Comparison of ENCODE assay signal across 14 cellular contexts in the genomic region with DNA sequence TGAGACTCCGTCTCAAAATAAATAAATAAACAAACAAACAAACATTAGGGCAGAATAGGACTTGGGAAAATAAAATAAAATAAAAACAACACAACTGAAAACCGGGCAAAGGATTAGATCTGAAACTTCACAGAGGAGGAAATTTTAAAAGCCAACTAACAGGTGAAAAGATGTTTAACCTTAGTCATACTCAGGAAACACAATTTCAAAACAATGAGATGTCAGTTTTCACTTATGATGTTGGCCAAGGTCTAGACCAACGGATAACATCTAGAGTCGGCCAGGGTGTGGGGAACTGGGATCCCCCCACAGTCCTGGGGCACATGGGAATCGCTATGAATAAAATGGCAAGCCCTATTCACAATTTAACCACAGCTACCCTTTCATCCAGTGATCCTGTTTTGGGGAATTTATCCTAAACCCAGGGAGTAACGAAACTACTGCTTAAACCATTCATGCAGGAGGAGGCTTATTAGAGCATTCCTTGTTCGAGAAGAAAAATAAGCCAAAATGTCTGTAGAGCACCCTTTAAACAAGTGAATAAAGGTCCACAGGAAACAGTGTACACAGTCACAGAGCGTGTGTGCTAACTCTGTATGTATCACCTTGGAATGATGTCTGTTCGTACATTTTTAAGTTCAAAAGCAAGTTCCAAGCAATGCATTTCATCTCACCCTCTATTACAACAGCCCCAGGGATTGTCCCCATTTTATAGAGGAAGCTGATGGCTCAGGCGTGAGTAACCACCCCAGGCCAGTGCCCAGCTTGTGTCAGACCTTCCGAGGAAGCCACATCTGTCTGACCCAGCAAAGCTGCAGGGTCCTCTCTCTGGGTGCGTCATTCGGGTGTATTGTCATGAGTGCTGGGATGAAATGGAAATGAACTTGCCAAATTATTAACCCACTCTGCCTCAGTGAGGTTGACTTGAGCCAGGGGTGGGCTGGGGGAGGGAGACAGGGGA. TPM values are rescaled to one million over a fixed set of nuclear protein-coding genes. Genes with fewer than 3 reads are reported as not detected.
DNase-seq lines count a peak whose midpoint lies in the region; ATAC-seq, FAIRE-seq and TF ChIP-seq lines count a peak whose summit lies in the region.
"Had no signal": no experiment of that assay in that cellular context is flagged by ENCODE, and none has a peak within 500 bp of the region (broad histone marks: within the 10 kb centered on the region; RNA-seq: fewer than 3 reads in every experiment).

No MANE protein-coding gene starts in this region.

- CTCF ChIA-PET in K562 (lab: Yijun Ruan, JAX; ENCODE audit: low intra/inter-chr PET ratio) = no interaction called here

- H3K27me3 ChIP-seq in left ventricle myocardium inferior (ENCODE audit: low read depth) = peaks cover 47% of the 10 kb centered on the region
- no peaks in the 10 kb centered on the region for H3K27me3 ChIP-seq in K562 (ENCODE audit: control insufficient read depth in 2 of 2, insufficient read depth in 2 of 2, low read length in 2 of 2)
- no peaks in the 10 kb centered on the region for H3K27me3 ChIP-seq in keratinocyte (ENCODE audit: control insufficient read depth, extremely low read depth, insufficient read depth, low read length)
- no peaks in the 10 kb centered on the region for H3K27me3 ChIP-seq in testis

- no peaks in the 10 kb centered on the region for H4K20me1 ChIP-seq in K562 (replicated peaks; ENCODE audit: control insufficient read depth, insufficient read depth, low read length)
- H4K20me1 ChIP-seq in keratinocyte (ENCODE audit: control insufficient read depth, extremely low read depth, insufficient read depth, low read length) = no peaks in the 10 kb centered on the region

- TF ChIP-seq RAD21 in K562 (CRISPR knock-in tag; conservative IDR thresholded peaks at IDR 0.05 in 1 of 2, IDR thresholded peaks at IDR 0.05 in 1 of 2) = no peak

- H3K9ac ChIP-seq in K562 (ENCODE audit: insufficient read depth in 1 of 2, low read depth in 2 of 2, low read length in 2 of 2) (no peak overlapping the region; a peak in 1 of 4 replicates), keratinocyte (ENCODE audit: control insufficient read depth, extremely low read depth, insufficient read depth, low read length) (no peak overlapping the region)

- peak overlapping the region; percentile 83 for H2AFZ ChIP-seq in K562 (ENCODE audit: low read depth, low read length)
- peak overlapping the region; percentile 53 for H2AFZ ChIP-seq in keratinocyte (ENCODE audit: control insufficient read depth, low read length)

- no peak for TF ChIP-seq CTCF in left ventricle myocardium inferior (IDR thresholded peaks at IDR 0.05; ENCODE audit: borderline replicate concordance)
- no peak for TF ChIP-seq CTCF in K562 (IDR thresholded peaks at IDR 0.05 in 2 of 3, conservative IDR thresholded peaks at IDR 0.05 in 1 of 3; ENCODE audit: insufficient read depth in 2 of 3, low read depth in 1 of 3, low read length in 3 of 3)
- no peak for TF ChIP-seq CTCF in keratinocyte (optimal IDR thresholded peaks at IDR 0.05 in 1 of 3, IDR thresholded peaks at IDR 0.05 in 1 of 3, conservative IDR thresholded peaks at IDR 0.05 in 1 of 3; ENCODE audit: extremely low read depth in 1 of 3, insufficient read depth in 2 of 3, low read length in 3 of 3)
- TF ChIP-seq CTCF in GM20000 (IDR thresholded peaks at IDR 0.05; ENCODE audit: extremely low read depth, missing control alignments) = no peak
- no peak for TF ChIP-seq CTCF in testis (IDR thresholded peaks at IDR 0.05)

- no peaks in the 10 kb centered on the region for H3K36me3 ChIP-seq in left ventricle myocardium inferior
- H3K36me3 ChIP-seq in K562 (ENCODE audit: control insufficient read depth, insufficient read depth, low read length) = no peaks in the 10 kb centered on the region
- no peaks in the 10 kb centered on the region for H3K36me3 ChIP-seq in keratinocyte (ENCODE audit: control insufficient read depth in 2 of 2, extremely low read depth in 1 of 2, insufficient read depth in 2 of 2, low read length in 2 of 2)
- H3K36me3 ChIP-seq in testis (ENCODE audit: low read depth, missing control alignments) = no peaks in the 10 kb centered on the region

- H3K9me1 ChIP-seq in K562 (ENCODE audit: control insufficient read depth, insufficient read depth, low read length) = no peaks in the 10 kb centered on the region
- H3K9me1 ChIP-seq in keratinocyte (ENCODE audit: control insufficient read depth, extremely low read depth, insufficient read depth, low read length) = no peaks in the 10 kb centered on the region

- dilution Hi-C loops in keratinocyte (cut with MboI; ENCODE audit: extremely low pct_ligation_motif_present, low sequenced_read_pairs) = no loop called here

- no peak for DNase-seq in Right ventricle myocardium inferior (ENCODE audit: missing footprints)
- DNase-seq in left ventricle myocardium inferior = no peak
- DNase-seq in K562 (ENCODE audit: extremely low read depth in 1 of 4, low spot score in 3 of 4) = peak in 1 of 4 experiments; percentile 40
- DNase-seq in keratinocyte (ENCODE audit: low read depth, low spot score) = peak; percentile 60
- DNase-seq in NCI-H2227 treated with DMSO at 0.1 percent for 48 hours (lab: John Stamatoyannopoulos, UW) = no peak
- no peak for DNase-seq in GM20000 (ENCODE audit: low spot score)
- no peak for DNase-seq in testis
- no peak for DNase-seq in activated CD4-positive, alpha-beta T cell treated with anti-CD3 and anti-CD28 coated beads for 4 hours
- DNase-seq: activated naive CD8-positive, alpha-beta T cell treated with anti-CD3 and anti-CD28 coated beads for 36 hours; NCI-H2029 treated with DMSO at 0.1 percent for 48 hours; SIG-M5 had no signal

- no peak for TF ChIP-seq POLR2A in K562 (conservative IDR thresholded peaks at IDR 0.05)
- no peak for TF ChIP-seq POLR2A in testis (IDR thresholded peaks at IDR 0.05)

- no peak overlapping the region for H3K27ac ChIP-seq in left ventricle myocardium inferior (replicated peaks)
- H3K27ac ChIP-seq in K562 (ENCODE audit: extremely low read depth, low read depth, low read length) = peak overlapping the region; percentile 58; the same call in 2 of the 3 replicates
- peak overlapping the region; percentile 32 for H3K27ac ChIP-seq in keratinocyte (ENCODE audit: control insufficient read depth, insufficient read depth, low read length)
- no peak overlapping the region for H3K27ac ChIP-seq in testis
- H3K27ac ChIP-seq: psoas muscle had no signal

- in situ Hi-C loops in K562 (cut with MboI) = no loop called here

- FAIRE-seq in K562 (lab: Jason Lieb, UNC) (no peak), keratinocyte (lab: Jason Lieb, UNC) (peak; percentile 81)
- FAIRE-seq: G401.6, islet of Langerhans had no signal

- POLR2A ChIA-PET in K562 (lab: Yijun Ruan, JAX) = interaction anchor here (0.6 kb wide), 1 partner anchor 580 kb away, joined by 3 read pairs; no protein-coding TSS in a partner anchor

- no peaks in the 10 kb centered on the region for H3K79me2 ChIP-seq in K562 (ENCODE audit: control insufficient read depth, insufficient read depth, low read length)
- no peaks in the 10 kb centered on the region for H3K79me2 ChIP-seq in keratinocyte (ENCODE audit: control insufficient read depth, insufficient read depth, low read length)

- 0 out of 2 replicates have a peak, but pooled peaks have one; percentile 6 for TF ChIP-seq EP300 in K562 (IDR thresholded peaks at IDR 0.05; ENCODE audit: low read length)

- H3K4me2 ChIP-seq in K562 (ENCODE audit: insufficient read depth, low read length) (peak overlapping the region; percentile 32), keratinocyte (ENCODE audit: control insufficient read depth, extremely low read depth, insufficient read depth, low read depth, low read length) (peak overlapping the region; percentile 46)

- H3K9me3 ChIP-seq in left ventricle myocardium inferior (replicated peaks) (peaks cover under 1% of the 10 kb centered on the region), K562 (replicated peaks; ENCODE audit: control insufficient read depth, insufficient read depth, low read depth, low read length) (no peaks in the 10 kb centered on the region), keratinocyte (ENCODE audit: control insufficient read depth, low read depth, low read length) (no peaks in the 10 kb centered on the region), testis (no peaks in the 10 kb centered on the region)
- H3K9me3 ChIP-seq: psoas muscle had no signal

- WGBS in K562 (ENCODE audit: insufficient coverage, low coverage, missing lambda C conversion rate) = 27% methylated on average over 13 of the region's 13 CpGs
- WGBS in testis, 2 donors = 71 to 77% methylated on average over 13 of the region's 13 CpGs

- ATAC-seq in Right ventricle myocardium inferior (peak; percentile 40), K562 (peak; percentile 66)

- intact Hi-C loops in Right ventricle myocardium inferior (cut with DNase I) (no loop called here), left ventricle myocardium inferior (cut with micrococcal nuclease) (no loop called here), K562 (cut with micrococcal nuclease) (loop anchor here (5.0 kb wide), 1 partner anchor 59 kb away; no protein-coding TSS in a partner anchor), testis (cut with DNase I; ENCODE audit: low total_unique reads) (no loop called here)

- no peak overlapping the region for H3K4me3 ChIP-seq in left ventricle myocardium inferior
- no peak overlapping the region for H3K4me3 ChIP-seq in K562
- peak overlapping the region in 1 of 3 experiments; percentile 3 for H3K4me3 ChIP-seq in keratinocyte (ENCODE audit: control insufficient read depth in 2 of 3, extremely low read depth in 1 of 3, insufficient read depth in 2 of 3, low read depth in 1 of 3, low read length in 3 of 3)
- no peak overlapping the region for H3K4me3 ChIP-seq in testis
- H3K4me3 ChIP-seq: psoas muscle had no signal

- BruUV-seq in K562 (replicated peaks; lab: Mats Ljungman, UMichigan) = no TSS peak

- H3K4me1 ChIP-seq in left ventricle myocardium inferior (no peaks in the 10 kb centered on the region), K562 (replicated peaks in 1 of 2; ENCODE audit: control insufficient read depth in 2 of 2, insufficient read depth in 2 of 2, low read length in 2 of 2) (peaks cover 3 to 9% of the 10 kb centered on the region in 2 experiments; a peak in 2 of 5 replicates), keratinocyte (ENCODE audit: control insufficient read depth, extremely low read depth, insufficient read depth, low read length) (peaks cover 34% of the 10 kb centered on the region), testis (no peaks in the 10 kb centered on the region)
- H3K4me1 ChIP-seq: psoas muscle had no signal

RNA-seq across cellular contexts. Expression of gene ANPEP, which starts 6.3 kb away (rescaled TPM):
- total RNA-seq in Right ventricle myocardium inferior (9.4 TPM), left ventricle myocardium inferior (8.9 TPM), K562 (2014; rRNA removed) (1.0 and 1.8 TPM in 2 replicates), K562 (2014; rRNA removed; fragmentation: Illumina TruSeq; extraction: Trizol) (1.1 and 1.3 TPM in 2 replicates), K562 (2015; rRNA removed; fragmentation: Illumina TruSeq; extraction: Trizol) (2.5 and 2.6 TPM in 2 replicates), K562 (2021) (4.8 and 5.7 TPM in 2 replicates), testis (10 to 100 TPM in 1 of 2 donors, 1 to 10 TPM in 1; 5.0 to 11.1 TPM)
- total RNA-seq in K562 (2011; cell fraction: chromatin; rRNA removed; ENCODE audit: low replicate concordance) = 2.9 and 3.1 TPM in 2 replicates
- total RNA-seq in K562 (2011; cell fraction: nucleolus; rRNA removed) = 1.2 and 1.8 TPM in 2 replicates
- 1.5 and 2.5 TPM in 2 replicates for total RNA-seq in K562 (2011; cell fraction: nucleoplasm; rRNA removed)
- polyA plus RNA-seq in K562 (2011; rRNA removed) (0.43 and 2.0 TPM in 2 replicates), K562 (2014; fragmentation: Illumina TruSeq; extraction: Trizol) (4.0 and 4.2 TPM in 2 replicates), K562 (2014; fragmentation: Nextera tagmentation; extraction: Ambion mirVana) (under 1 TPM; 0.23 to 0.27 TPM), K562 (2014; rRNA removed) (4.7 and 8.9 TPM in 2 replicates), keratinocyte (0.59 to 5.2 TPM (median 1.00 TPM) in 3 replicates), testis (ENCODE audit: insufficient read depth, low read depth, low replicate concordance) (12.9 TPM)
- 0.63 and 1.5 TPM in 2 replicates for polyA plus RNA-seq in K562 (2011; cell fraction: cytosol; rRNA removed)
- 3.6 and 6.0 TPM in 2 replicates for polyA plus RNA-seq in K562 (2011; cell fraction: nucleus; rRNA removed)
- 6.6 and 17.5 TPM in 2 replicates for polyA plus RNA-seq in K562 (2012)
- 0.30 and 0.67 TPM in 2 replicates for polyA minus RNA-seq in K562 (2011; rRNA and poly(A)+ RNA removed)
- polyA minus RNA-seq in K562 (2011; cell fraction: cytosol; rRNA and poly(A)+ RNA removed) = 0.95 and 3.6 TPM in 2 replicates
- 0.67 and 0.78 TPM in 2 replicates for polyA minus RNA-seq in K562 (2011; cell fraction: nucleus; rRNA and poly(A)+ RNA removed)
- polyA plus RNA-seq in keratinocyte (2011; ENCODE audit: low read depth) = 0.37 TPM
- polyA plus RNA-seq in keratinocyte (2011; cell fraction: cytosol; rRNA removed) = 0.44 and 0.65 TPM in 2 replicates
- polyA plus RNA-seq in keratinocyte (2011; cell fraction: nucleus; rRNA removed) = 2.4 and 2.7 TPM in 2 replicates
- polyA plus RNA-seq in keratinocyte (2012; ENCODE audit: low replicate concordance) = 0.20 and 3.4 TPM in 2 replicates
- polyA minus RNA-seq in keratinocyte = 2.0 to 11.6 TPM (median 2.6 TPM) in 3 replicates
- polyA minus RNA-seq in keratinocyte (2011; cell fraction: cytosol; rRNA and poly(A)+ RNA removed) = 3.5 TPM
- polyA minus RNA-seq in keratinocyte (2011; cell fraction: nucleus; rRNA and poly(A)+ RNA removed) = 1.8 and 1.9 TPM in 2 replicates

RNA-seq across cellular contexts. Expression of gene MESP2, which starts 44.8 kb away (rescaled TPM):
- total RNA-seq in Right ventricle myocardium inferior = 0.51 TPM
- 0.27 TPM for total RNA-seq in left ventricle myocardium inferior
- not detected in 2 replicates for total RNA-seq in K562 (2011; cell fraction: chromatin; rRNA removed; ENCODE audit: low replicate concordance)
- not detected in 2 replicates for total RNA-seq in K562 (2011; cell fraction: nucleolus; rRNA removed)
- total RNA-seq in K562 (2011; cell fraction: nucleoplasm; rRNA removed) = not detected in 2 replicates
- 0.82 and 1.1 TPM in 2 replicates for total RNA-seq in K562 (2014; rRNA removed)
- 0.41 and 0.51 TPM in 2 replicates for total RNA-seq in K562 (2014; rRNA removed; fragmentation: Illumina TruSeq; extraction: Trizol)
- total RNA-seq in K562 (2015; rRNA removed; fragmentation: Illumina TruSeq; extraction: Trizol) = 0.29 and 0.45 TPM in 2 replicates
- 0.47 and 0.66 TPM in 2 replicates for total RNA-seq in K562 (2021)
- polyA plus RNA-seq in K562 (2011; rRNA removed) = 0.08 and 0.14 TPM in 2 replicates
- polyA plus RNA-seq in K562 (2011; cell fraction: cytosol; rRNA removed) = 0.18 and 0.22 TPM in 2 replicates
- 0.10 and 0.56 TPM in 2 replicates for polyA plus RNA-seq in K562 (2011; cell fraction: nucleus; rRNA removed)
- polyA plus RNA-seq in K562 (2012) = 0.39 and 0.48 TPM in 2 replicates
- polyA plus RNA-seq in K562 (2014; fragmentation: Illumina TruSeq; extraction: Trizol) = 0.55 and 0.70 TPM in 2 replicates
- polyA plus RNA-seq in K562 (2014; fragmentation: Nextera tagmentation; extraction: Ambion mirVana) = under 1 TPM; 0.11 to 0.13 TPM
- 0.37 and 0.47 TPM in 2 replicates for polyA plus RNA-seq in K562 (2014; rRNA removed)
- polyA minus RNA-seq in K562 (2011; rRNA and poly(A)+ RNA removed) = not detected in 2 replicates
- polyA minus RNA-seq in K562 (2011; cell fraction: cytosol; rRNA and poly(A)+ RNA removed) = not detected in 2 replicates
- polyA minus RNA-seq in K562 (2011; cell fraction: nucleus; rRNA and poly(A)+ RNA removed) = not detected in 2 replicates
- 0.16 to 0.39 TPM (median 0.22 TPM) in 3 replicates for polyA plus RNA-seq in keratinocyte
- not detected for polyA plus RNA-seq in keratinocyte (2011; ENCODE audit: low read depth)
- 0.22 and 0.23 TPM in 2 replicates for polyA plus RNA-seq in keratinocyte (2011; cell fraction: cytosol; rRNA removed)
- polyA plus RNA-seq in keratinocyte (2011; cell fraction: nucleus; rRNA removed) = 0.15 and 0.37 TPM in 2 replicates
- polyA plus RNA-seq in keratinocyte (2012; ENCODE audit: low replicate concordance) = 0.34 and 0.71 TPM in 2 replicates
- not detected in 3 replicates for polyA minus RNA-seq in keratinocyte
- polyA minus RNA-seq in keratinocyte (2011; cell fraction: cytosol; rRNA and poly(A)+ RNA removed) = not detected
- polyA minus RNA-seq in keratinocyte (2011; cell fraction: nucleus; rRNA and poly(A)+ RNA removed) = not detected in 2 replicates
- total RNA-seq in testis = 1 to 10 TPM; 2.2 to 2.9 TPM
- 1.3 TPM for polyA plus RNA-seq in testis (ENCODE audit: insufficient read depth, low read depth, low replicate concordance)
- total RNA-seq: activated naive CD8-positive, alpha-beta T cell treated with anti-CD3 and anti-CD28 coated beads for 36 hours had no signal

Comparison
In these comparisons a context has a peak if more than half of its experiments do, and no peak if none do; other contexts are left out.
1. H3K27ac ChIP-seq: peak in K562 (single experiment) and keratinocyte (single experiment); none in left ventricle myocardium inferior (single experiment) and testis (0 of 2).